In the genomic region with DNA sequence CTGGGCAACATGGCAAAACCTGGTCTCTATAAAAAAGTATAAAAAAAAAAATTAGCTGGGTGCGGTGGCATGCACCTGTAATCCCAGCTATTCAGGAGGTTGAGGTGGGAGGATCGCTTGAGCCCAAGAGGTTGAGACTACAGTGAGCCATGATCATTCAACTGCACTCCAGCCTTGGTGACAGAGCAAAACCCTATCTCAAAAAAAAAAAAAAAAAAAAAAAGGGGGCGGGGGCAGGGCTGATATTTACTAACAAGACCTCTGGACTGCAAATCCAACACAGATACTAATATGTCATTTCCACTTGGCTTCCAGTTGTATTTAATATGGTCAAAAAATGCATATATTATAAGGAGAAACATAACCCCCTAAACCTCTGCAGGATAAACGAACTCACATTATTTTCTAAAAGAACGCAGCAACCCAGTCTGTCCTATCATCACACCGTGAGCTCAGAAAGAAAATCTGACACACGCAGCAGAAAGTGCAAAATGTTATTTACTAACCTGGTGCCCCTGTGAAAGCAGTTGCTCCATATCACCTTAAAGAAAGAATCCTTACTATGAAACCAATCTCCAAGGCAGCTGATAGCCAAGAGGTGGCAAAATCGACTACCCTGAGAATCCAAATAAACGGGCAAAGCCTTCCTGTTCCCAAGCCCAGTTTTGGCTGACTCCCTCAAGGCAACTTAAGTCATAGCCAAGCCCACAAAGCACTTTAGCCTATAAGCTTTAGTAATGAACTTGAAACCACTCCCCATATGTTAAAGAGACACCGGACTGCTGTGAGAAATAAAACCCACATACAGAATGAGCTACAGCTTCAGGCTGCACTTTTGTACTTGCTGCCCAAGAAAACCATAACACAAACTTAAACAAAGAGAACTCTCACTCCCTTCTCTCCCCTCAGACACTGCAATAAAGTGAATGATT, we compare ENCODE assay signal across 10 cellular contexts. TPM values are rescaled to one million over a fixed set of nuclear protein-coding genes. Genes with fewer than 3 reads are reported as not detected.
DNase-seq lines count a peak whose midpoint lies in the region; ATAC-seq and TF ChIP-seq lines count a peak whose summit lies in the region.
"Had no signal": no experiment of that assay in that cellular context is flagged by ENCODE, and none has a peak within 500 bp of the region (broad histone marks: within the 10 kb centered on the region; RNA-seq: fewer than 3 reads in every experiment).

No MANE protein-coding gene starts in this region.

- H3K9me3 ChIP-seq in stomach smooth muscle (ENCODE audit: control insufficient read depth in 2 of 2, low read length in 2 of 2): no peaks in the 10 kb centered on the region
- no peaks in the 10 kb centered on the region for H3K9me3 ChIP-seq in CD4-positive, alpha-beta T cell (ENCODE audit: control insufficient read depth, low read length)
- H3K9me3 ChIP-seq: BLaER1 had no signal

- no peak for TF ChIP-seq CTCF in CD4-positive, alpha-beta T cell (IDR thresholded peaks at IDR 0.05)

- CTCF ChIA-PET in CD4-positive, alpha-beta T cell (lab: Charles Lee): interaction anchor here (2.0 kb wide), 1 partner anchor 809 kb away, joined by 8 read pairs; no protein-coding TSS in a partner anchor

- POLR2A ChIA-PET in CD4-positive, alpha-beta T cell (lab: Charles Lee): interaction anchor here (0.6 kb wide), 1 partner anchor 673 kb away, joined by 3 read pairs; no protein-coding TSS in a partner anchor

- intact Hi-C loops in CD4-positive, alpha-beta T cell (cut with DNase I, micrococcal nuclease): loop anchor here in 1 of 2 experiments (5.0 to 10.0 kb wide), 2 partner anchors 571 to 1356 kb away; a partner anchor contains a TSS

- no peak overlapping the region for H3K27ac Mint-ChIP-seq in CD4-positive, alpha-beta T cell
- H3K27ac Mint-ChIP-seq: activated naive CD8-positive, alpha-beta T cell had no signal

- peaks cover 3% of the 10 kb centered on the region for H3K4me1 ChIP-seq in stomach smooth muscle (ENCODE audit: control insufficient read depth, insufficient read depth, low read length)

- H3K4me1 Mint-ChIP-seq in CD4-positive, alpha-beta T cell (ENCODE audit: low read depth): no peaks in the 10 kb centered on the region

- H3K27me3 ChIP-seq in stomach smooth muscle (ENCODE audit: control insufficient read depth in 1 of 2, insufficient read depth in 2 of 2, low read length in 2 of 2): no peaks in the 10 kb centered on the region
- no peaks in the 10 kb centered on the region for H3K27me3 ChIP-seq in CD4-positive, alpha-beta T cell (ENCODE audit: control insufficient read depth, insufficient read depth, low read length)
- H3K27me3 ChIP-seq: BLaER1 had no signal

- no peak for ATAC-seq in CD4-positive, alpha-beta T cell (ENCODE audit: poor library complexity)
- no peak for ATAC-seq in GM19351 (IDR thresholded peaks at IDR 0.05; ENCODE audit: unreplicated experiment)

- peak overlapping the region; percentile 70 to 77 for H3K4me3 ChIP-seq in stomach smooth muscle (ENCODE audit: low read length in 2 of 2)
- H3K4me3 ChIP-seq: BLaER1 had no signal

- peak overlapping the region in 1 of 2 donors; percentile 62 for H3K9ac ChIP-seq in stomach smooth muscle (ENCODE audit: low read length in 2 of 2)
- H3K9ac ChIP-seq: BLaER1 had no signal

- no peaks in the 10 kb centered on the region for H3K36me3 ChIP-seq in stomach smooth muscle (ENCODE audit: control insufficient read depth in 2 of 2, insufficient read depth in 2 of 2, low read length in 2 of 2)
- H3K36me3 ChIP-seq: BLaER1 had no signal

- peaks cover 8% of the 10 kb centered on the region for H3K27me3 Mint-ChIP-seq in CD4-positive, alpha-beta T cell
- H3K27me3 Mint-ChIP-seq: activated naive CD8-positive, alpha-beta T cell had no signal

- no peak overlapping the region for H3K27ac ChIP-seq in stomach smooth muscle (ENCODE audit: low read length)
- H3K27ac ChIP-seq in CD4-positive, alpha-beta T cell (ENCODE audit: low read depth, low read length): no peak overlapping the region
- H3K27ac ChIP-seq: BLaER1 had no signal

- DNase-seq in SIG-M5 treated with dmso at 0.1 percent for 504 hours (lab: John Stamatoyannopoulos, UW; ENCODE audit: unreplicated experiment): peak; percentile 77
- DNase-seq in SIG-M5 (lab: John Stamatoyannopoulos, UW): no peak
- DNase-seq in NCI-H2029 treated with DMSO at 0.1 percent for 48 hours (lab: John Stamatoyannopoulos, UW): peak; percentile 32
- DNase-seq in brain pericyte (ENCODE audit: low read depth, low spot score): peak; percentile 76
- DNase-seq in islet precursor cell: peak; percentile 74
- no peak for DNase-seq in CD4-positive, alpha-beta T cell

- no peaks in the 10 kb centered on the region for H3K9me3 Mint-ChIP-seq in CD4-positive, alpha-beta T cell

- no peak overlapping the region for H3K4me3 Mint-ChIP-seq in CD4-positive, alpha-beta T cell
- H3K4me3 Mint-ChIP-seq: activated naive CD8-positive, alpha-beta T cell had no signal

- H3K36me3 Mint-ChIP-seq in CD4-positive, alpha-beta T cell (ENCODE audit: low read depth): no peaks in the 10 kb centered on the region
- H3K36me3 Mint-ChIP-seq: activated naive CD8-positive, alpha-beta T cell had no signal

RNA-seq across cellular contexts. Expression of a gene that starts 39.3 kb away (rescaled TPM):
- 1 to 10 TPM in 1 of 2 experiments, under 1 TPM in 1; 0.22 to 1.0 TPM for total RNA-seq in CD4-positive, alpha-beta T cell

Comparison
In these comparisons a context has a peak if more than half of its experiments do, and no peak if none do; other contexts are left out.
1. DNase-seq: peak in SIG-M5 treated with dmso at 0.1 percent for 504 hours (single experiment), NCI-H2029 treated with DMSO at 0.1 percent for 48 hours (single experiment), brain pericyte (single experiment) and islet precursor cell (single experiment); none in SIG-M5 (single experiment) and CD4-positive, alpha-beta T cell (0 of 10).